Comparison of ENCODE assay signal across 23 cellular contexts in genomic region chr10:25600651-25601050, GRCh38.
"Had no signal": no experiment of that assay in that cellular context is flagged by ENCODE, and none has a peak within 500 bp of the region (broad histone marks: within the 10 kb centered on the region; RNA-seq: fewer than 3 reads in every experiment).

No MANE protein-coding gene starts in this region.

- H2AFZ ChIP-seq: parathyroid adenoma had no signal

- H3K4me3 ChIP-seq: coronary artery, right atrium auricular region, spleen, testis, tibial artery had no signal

- H3K27me3 Mint-ChIP-seq: central memory CD8-positive, alpha-beta T cell; effector memory CD8-positive, alpha-beta T cell; stimulated activated memory B cell treated with anti-CD40 and anti-IgM and Interleukin-4, amounts not matched to agents 10 μg/mL and 1 μg/mL and 100 μg/mL, for 72 hours; type B pancreatic cell had no signal

- H3K4me1 ChIP-seq: parathyroid adenoma, right atrium auricular region, spleen, testis, tibial artery had no signal

- H3K4me1 Mint-ChIP-seq: central memory CD8-positive, alpha-beta T cell; naive thymus-derived CD4-positive, alpha-beta T cell; nephron progenitor cell; stimulated activated memory B cell treated with anti-CD40 and anti-IgM and Interleukin-4, amounts not matched to agents 10 μg/mL and 1 μg/mL and 100 μg/mL, for 72 hours had no signal

- H3K9ac ChIP-seq: parathyroid adenoma had no signal

- H3K27ac ChIP-seq: coronary artery, neutrophil, parathyroid adenoma, right atrium auricular region, spleen, testis, tibial artery had no signal

- H3K27ac Mint-ChIP-seq: effector memory CD8-positive, alpha-beta T cell; naive thymus-derived CD4-positive, alpha-beta T cell; nephron progenitor cell; progenitor cell of endocrine pancreas; stimulated activated memory B cell treated with anti-CD40 and anti-IgM and Interleukin-4, amounts not matched to agents 10 μg/mL and 1 μg/mL and 100 μg/mL, for 72 hours; type B pancreatic cell had no signal

- H3K27me3 ChIP-seq: neutrophil, right atrium auricular region, spleen, testis, tibial artery had no signal

- DNase-seq: dermis blood vessel endothelial cell; effector memory CD8-positive, alpha-beta T cell; kidney; mesenchymal stem cell; midbrain; naive thymus-derived CD4-positive, alpha-beta T cell; nephron progenitor cell; spleen; stimulated activated CD4-positive, alpha-beta T cell treated with anti-CD3 and anti-CD28 coated beads, Interleukin-4, amount 100 ng/mL, for 4 hours; stimulated activated naive CD8-positive, alpha-beta T cell treated with anti-CD3 and anti-CD28 coated beads, Interleukin-15, Interleukin-2, amounts not matched to agents 100 U/mL and 50 U/mL, for 24 hours; substantia nigra; testis; tibial artery had no signal

- H3K9me3 ChIP-seq: neutrophil, right atrium auricular region, spleen, testis, tibial artery had no signal

- H3K4me3 Mint-ChIP-seq: central memory CD8-positive, alpha-beta T cell; effector memory CD8-positive, alpha-beta T cell; naive thymus-derived CD4-positive, alpha-beta T cell; nephron progenitor cell; stimulated activated memory B cell treated with anti-CD40 and anti-IgM and Interleukin-4, amounts not matched to agents 10 μg/mL and 1 μg/mL and 100 μg/mL, for 72 hours; type B pancreatic cell had no signal

- ATAC-seq: effector memory CD8-positive, alpha-beta T cell; left lobe of liver; naive thymus-derived CD4-positive, alpha-beta T cell; sciatic nerve; stimulated activated memory B cell treated with anti-CD40 and anti-IgM and Interleukin-4, amounts not matched to agents 10 μg/mL and 1 μg/mL and 100 μg/mL, for 72 hours; stimulated activated naive CD8-positive, alpha-beta T cell treated with anti-CD3 and anti-CD28 coated beads, Interleukin-15, Interleukin-2, amounts not matched to agents 100 U/mL and 50 U/mL, for 24 hours had no signal

- H3K9me3 Mint-ChIP-seq: nephron progenitor cell; stimulated activated memory B cell treated with anti-CD40 and anti-IgM and Interleukin-4, amounts not matched to agents 10 μg/mL and 1 μg/mL and 100 μg/mL, for 72 hours; type B pancreatic cell had no signal

- H3K79me2 ChIP-seq: parathyroid adenoma had no signal

- H3K36me3 ChIP-seq: neutrophil, right atrium auricular region, spleen, tibial artery had no signal

- H3K36me3 Mint-ChIP-seq: naive thymus-derived CD4-positive, alpha-beta T cell; stimulated activated memory B cell treated with anti-CD40 and anti-IgM and Interleukin-4, amounts not matched to agents 10 μg/mL and 1 μg/mL and 100 μg/mL, for 72 hours; type B pancreatic cell had no signal
